ENCODE assay signal across 8 cellular contexts in the genomic region with DNA sequence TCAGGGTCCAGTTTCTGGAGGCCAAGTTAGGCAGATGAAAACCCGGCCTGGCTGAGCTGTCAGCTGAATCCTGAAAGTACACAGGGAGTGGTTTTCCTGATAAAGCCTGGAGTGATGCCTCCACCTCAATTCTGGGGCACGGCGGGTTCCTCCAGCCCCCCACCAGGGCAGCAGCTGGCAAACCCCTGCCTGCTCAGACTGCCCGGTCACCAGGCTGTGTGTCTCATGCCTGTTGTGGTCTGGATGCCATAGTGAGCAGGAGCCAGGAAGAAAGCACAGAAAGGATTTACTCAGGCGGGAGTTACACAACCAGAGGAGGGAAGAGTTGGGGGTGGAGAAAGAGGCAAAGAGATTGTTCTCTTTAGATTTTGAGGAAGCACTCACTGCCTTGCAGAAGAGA.
A peak's percentile ranks its signal among the peaks of the same experiment; 100 is the strongest.
DNase-seq lines count a peak whose midpoint lies in the region; ATAC-seq and TF ChIP-seq lines count a peak whose summit lies in the region.

No MANE protein-coding gene starts in this region.

- H3K27ac ChIP-seq in brain microvascular endothelial cell = peak overlapping the region; percentile 65
- H3K27ac ChIP-seq in SJCRH30 = no peak overlapping the region

- ATAC-seq in left lobe of liver (peak; percentile 12), GM19328 (IDR thresholded peaks at IDR 0.05; ENCODE audit: unreplicated experiment) (no peak)

- H3K4me1 ChIP-seq in SJCRH30 = no peaks in the 10 kb centered on the region; the same call in 1 of the 2 replicates

- H3K36me3 ChIP-seq in brain microvascular endothelial cell (replicated peaks) = peaks cover 41% of the 10 kb centered on the region
- H3K36me3 ChIP-seq in SJCRH30 = peaks cover 10% of the 10 kb centered on the region

- H3K4me3 ChIP-seq in brain microvascular endothelial cell (ENCODE audit: low read depth, low read length) (no peak overlapping the region), SJCRH30 (no peak overlapping the region)

- in situ Hi-C loops in brain microvascular endothelial cell (cut with HindIII; ENCODE audit: low pct_ligation_motif_present, low sequenced_read_pairs) = no loop called here

- DNase-seq in HCEC 1CT (peak; percentile 58), brain microvascular endothelial cell (peak; percentile 43), left lobe of liver (ENCODE audit: low spot score) (no peak), stromal cell of bone marrow (ENCODE audit: low read depth) (peak; percentile 78), SJCRH30 (no peak)
- no peak for DNase-seq in NK-92 treated with Interleukin-12 subunit alpha and Interleukin-12 subunit beta, amount 100 ng/mL, for 24 hours (lab: John Stamatoyannopoulos, UW)
- no peak for DNase-seq in activated CD8-positive, alpha-beta memory T cell treated with anti-CD3 and anti-CD28 coated beads, Interleukin-2, amount 50 U/mL, for 48 hours

- H3K9me3 ChIP-seq in SJCRH30 (replicated peaks) = no peaks in the 10 kb centered on the region

- TF ChIP-seq CTCF in brain microvascular endothelial cell (IDR thresholded peaks at IDR 0.05; ENCODE audit: low read depth, low read length, missing control alignments) = no peak

- H3K27me3 ChIP-seq in brain microvascular endothelial cell (replicated peaks) (no peaks in the 10 kb centered on the region), SJCRH30 (no peaks in the 10 kb centered on the region)

Comparison
In these comparisons a context has a peak if more than half of its experiments do, and no peak if none do; other contexts are left out.
1. DNase-seq: peak in HCEC 1CT (single experiment), brain microvascular endothelial cell (single experiment) and stromal cell of bone marrow (single experiment); none in left lobe of liver (single experiment), NK-92 treated with Interleukin-12 subunit alpha and Interleukin-12 subunit beta, amount 100 ng/mL, for 24 hours (single experiment), activated CD8-positive, alpha-beta memory T cell treated with anti-CD3 and anti-CD28 coated beads, Interleukin-2, amount 50 U/mL, for 48 hours (single experiment) and SJCRH30 (0 of 2).